In the genomic region with DNA sequence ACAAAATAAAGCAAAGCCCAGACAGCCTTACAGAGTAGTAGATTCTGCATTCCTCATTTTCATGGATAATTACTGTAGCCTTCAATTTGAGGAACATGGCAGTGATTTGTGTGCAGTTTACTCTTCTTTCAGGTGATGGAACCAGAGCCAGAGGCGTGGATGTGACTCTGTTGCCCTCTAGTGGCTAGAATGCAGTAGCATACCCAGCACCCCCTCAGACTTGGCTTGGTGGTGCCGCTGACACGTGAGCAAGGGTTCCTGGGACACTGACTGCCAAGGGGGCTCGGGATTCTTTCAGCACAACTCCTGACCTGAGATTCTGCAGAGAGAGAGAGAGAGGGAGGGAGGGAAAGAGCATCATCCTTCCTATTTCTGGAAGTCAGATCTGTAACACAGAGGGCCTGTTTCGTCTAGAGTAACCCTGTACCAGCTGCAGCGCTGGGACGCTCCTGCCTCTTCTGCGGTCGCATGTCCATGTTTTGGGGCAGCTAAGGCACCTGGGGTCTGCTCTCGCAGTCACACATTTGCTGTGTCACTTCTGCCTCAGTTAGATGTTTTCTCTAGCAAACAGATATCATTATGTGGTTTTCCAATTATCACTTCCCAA, we compare ENCODE assay signal across 7 cellular contexts.
DNase-seq lines count a peak whose midpoint lies in the region; ATAC-seq and TF ChIP-seq lines count a peak whose summit lies in the region.

No MANE protein-coding gene starts in this region.

- intact Hi-C loops in ascending aorta (cut with DNase I) = no loop called here

- peak; percentile 42 for DNase-seq in LHCN-M2 (ENCODE audit: low read depth)
- DNase-seq in SHP77 (lab: John Stamatoyannopoulos, UW) = peak; percentile 28 to 31
- no peak for DNase-seq in ascending aorta (ENCODE audit: low spot score in 2 of 2)
- peak; percentile 65 for DNase-seq in hepatic stellate cell (ENCODE audit: low spot score)
- peak; percentile 23 for DNase-seq in retinal pigment epithelial cell (ENCODE audit: low read depth)

- TF ChIP-seq CTCF in GM12801 (IDR thresholded peaks at IDR 0.05; ENCODE audit: extremely low read depth, insufficient read length) (peak; percentile 80), ascending aorta (IDR thresholded peaks at IDR 0.05) (peak; percentile 38 to 70 (median 63)), retinal pigment epithelial cell (conservative IDR thresholded peaks at IDR 0.05; ENCODE audit: low read depth, low read length) (peak; percentile 99)

- no peaks in the 10 kb centered on the region for H3K27me3 ChIP-seq in ascending aorta

- H3K4me3 ChIP-seq in ascending aorta (no peak overlapping the region), retinal pigment epithelial cell (ENCODE audit: low read length) (no peak overlapping the region)

- H3K4me1 ChIP-seq in ascending aorta = no peaks in the 10 kb centered on the region

- no peaks in the 10 kb centered on the region for H3K9me3 ChIP-seq in ascending aorta

- no peak overlapping the region for H3K27ac ChIP-seq in ascending aorta

- no peaks in the 10 kb centered on the region for H3K36me3 ChIP-seq in ascending aorta

- peak; percentile 91 for ATAC-seq in GM21786 (IDR thresholded peaks at IDR 0.05; ENCODE audit: unreplicated experiment)

Comparison
In these comparisons a context has a peak if more than half of its experiments do, and no peak if none do; other contexts are left out.
1. DNase-seq: peak in LHCN-M2 (single experiment), SHP77 (2 of 2), hepatic stellate cell (single experiment) and retinal pigment epithelial cell (single experiment); none in ascending aorta (0 of 2).
2. Peak in every context shown above with its lines, with median percentiles within 50 percentile points of each other: CTCF ChIP-seq.